Comparison of ENCODE assay signal across 20 cellular contexts in genomic region chr7:95298091-95298490, GRCh38. TPM values are rescaled to one million over a fixed set of nuclear protein-coding genes. Genes with fewer than 3 reads are reported as not detected.
DNase-seq lines count a peak whose midpoint lies in the region.
"Had no signal": no experiment of that assay in that cellular context is flagged by ENCODE, and none has a peak within 500 bp of the region (broad histone marks: within the 10 kb centered on the region; RNA-seq: fewer than 3 reads in every experiment).

No MANE protein-coding gene starts in this region.

- H2AFZ ChIP-seq in Karpas-422 (ENCODE audit: low read length), result no peak overlapping the region

- H3K9me2 ChIP-seq in Karpas-422 (replicated peaks; ENCODE audit: insufficient read depth, low read length), result no peaks in the 10 kb centered on the region

- H4K20me1 ChIP-seq in Karpas-422 (ENCODE audit: insufficient read depth, low read depth, low read length), result no peaks in the 10 kb centered on the region
- H4K20me1 ChIP-seq: BLaER1 had no signal

- in situ Hi-C loops in ACHN (cut with HindIII; ENCODE audit: low pct_ligation_motif_present, low pct_unique_long_range_greater_than_20kb, low sequenced_read_pairs), result no loop called here

- H3K4me2 ChIP-seq in Karpas-422 (ENCODE audit: low read depth, low read length, poor library complexity, severe bottlenecking), result no peak overlapping the region
- H3K4me2 ChIP-seq: BLaER1 had no signal

- no peaks in the 10 kb centered on the region for H3K9me3 ChIP-seq in Karpas-422 (ENCODE audit: low read length)
- H3K9me3 ChIP-seq: BLaER1, Caco-2, HAP-1 had no signal

- no peaks in the 10 kb centered on the region for H3K27me3 ChIP-seq in Karpas-422 (ENCODE audit: low read length)
- H3K27me3 ChIP-seq: BLaER1 had no signal

- no peaks in the 10 kb centered on the region for H3K36me3 ChIP-seq in Karpas-422 (ENCODE audit: insufficient read depth, low read length)
- H3K36me3 ChIP-seq: BLaER1, HAP-1 had no signal

- H3K79me2 ChIP-seq in Karpas-422 (ENCODE audit: low read length), result no peaks in the 10 kb centered on the region

- H3K9ac ChIP-seq in Karpas-422 (ENCODE audit: low read length), result no peak overlapping the region
- H3K9ac ChIP-seq: BLaER1 had no signal

- no peak overlapping the region for H3K4me3 ChIP-seq in Karpas-422 (ENCODE audit: low read length)
- H3K4me3 ChIP-seq: BLaER1, HAP-1 had no signal

- DNase-seq in ACHN (peak; percentile 18), RKO (ENCODE audit: low spot score) (peak; percentile 32), kidney tubule cell (ENCODE audit: low spot score) (peak; percentile 79), pons (ENCODE audit: low spot score) (no peak), Karpas-422 (no peak), NCI-H2029 (lab: John Stamatoyannopoulos, UW) (no peak), NCI-H2171 (lab: John Stamatoyannopoulos, UW) (no peak)
- DNase-seq: 8988T; Caco-2; CD4-positive, CD25-positive, alpha-beta regulatory T cell; CD8-positive, alpha-beta T cell; DMS153; DND-41; GOT3; HFFc6 had no signal

- H3K27ac ChIP-seq in Karpas-422 (ENCODE audit: low read length), result no peak overlapping the region
- H3K27ac ChIP-seq: BLaER1, C4-2B had no signal

- H3K4me1 ChIP-seq in Karpas-422 (ENCODE audit: low read length), result no peaks in the 10 kb centered on the region
- H3K4me1 ChIP-seq: BLaER1, Caco-2 had no signal

RNA-seq across cellular contexts. Expression of gene PON1, which starts 26.2 kb away (rescaled TPM):
- not detected in 2 replicates for total RNA-seq in Karpas-422 (2014; rRNA removed; shearing (Covaris generic); ENCODE audit: low replicate concordance)
- total RNA-seq: A673; B cell; Caco-2; CD4-positive, CD25-positive, alpha-beta regulatory T cell; CD8-positive, alpha-beta T cell; HFFc6 had no signal

Comparison
In these comparisons a context has a peak if more than half of its experiments do, and no peak if none do; other contexts are left out.
1. DNase-seq: peak in ACHN (single experiment), RKO (single experiment) and kidney tubule cell (single experiment); none in pons (single experiment), Karpas-422 (single experiment), NCI-H2029 (single experiment) and NCI-H2171 (single experiment).